Comparison of ENCODE assay signal across 9 cellular contexts in genomic region chr9:6049798-6050197, GRCh38. TPM values are rescaled to one million over a fixed set of nuclear protein-coding genes. Genes with fewer than 3 reads are reported as not detected.
DNase-seq lines count a peak whose midpoint lies in the region; ATAC-seq, FAIRE-seq and TF ChIP-seq lines count a peak whose summit lies in the region.
"Had no signal": no experiment of that assay in that cellular context is flagged by ENCODE, and none has a peak within 500 bp of the region (broad histone marks: within the 10 kb centered on the region; RNA-seq: fewer than 3 reads in every experiment).

No MANE protein-coding gene starts in this region.

- CTCF ChIA-PET in CD4-positive, alpha-beta memory T cell (lab: Charles Lee; ENCODE audit: partially characterized antibody) = interaction anchor here (1.0 to 2.2 kb wide), 3 partner anchors 26 to 251 kb away, joined by 3 to 9 read pairs (median 4); no protein-coding TSS in a partner anchor
- CTCF ChIA-PET in K562 (lab: Yijun Ruan, JAX; ENCODE audit: low intra/inter-chr PET ratio) = no interaction called here

- H3K27ac Mint-ChIP-seq in CD4-positive, alpha-beta memory T cell = peak overlapping the region in 1 of 7 donors; percentile 61
- H3K27ac Mint-ChIP-seq in progenitor cell of endocrine pancreas = no peak overlapping the region

- no peaks in the 10 kb centered on the region for H3K36me3 ChIP-seq in CD4-positive, alpha-beta memory T cell (ENCODE audit: insufficient read depth, low read length)
- H3K36me3 ChIP-seq in K562 (ENCODE audit: control insufficient read depth, insufficient read depth, low read length) (no peaks in the 10 kb centered on the region), pancreas (no peaks in the 10 kb centered on the region)

- no peaks in the 10 kb centered on the region for H3K9me1 ChIP-seq in K562 (ENCODE audit: control insufficient read depth, insufficient read depth, low read length)

- H3K27ac ChIP-seq in CD4-positive, alpha-beta memory T cell (ENCODE audit: low read depth, low read length) = no peak overlapping the region
- no peak overlapping the region for H3K27ac ChIP-seq in K562 (ENCODE audit: extremely low read depth, low read depth, low read length)
- H3K27ac ChIP-seq in pancreas = no peak overlapping the region

- H3K9ac ChIP-seq in K562 (ENCODE audit: insufficient read depth in 1 of 2, low read depth in 2 of 2, low read length in 2 of 2) = no peak overlapping the region

- TF ChIP-seq RAD21 in Ishikawa (IDR thresholded peaks at IDR 0.05; ENCODE audit: low read depth) = peak; percentile 53
- TF ChIP-seq RAD21 in K562 (CRISPR knock-in tag; conservative IDR thresholded peaks at IDR 0.05 in 1 of 2, IDR thresholded peaks at IDR 0.05 in 1 of 2) = peak in 1 of 2 experiments; percentile 69; a peak in 2 of 4 replicates

- TF ChIP-seq EP300 in Ishikawa (IDR thresholded peaks at IDR 0.05; ENCODE audit: borderline replicate concordance) (no peak), K562 (IDR thresholded peaks at IDR 0.05; ENCODE audit: low read length) (no peak)

- no peaks in the 10 kb centered on the region for H3K9me3 Mint-ChIP-seq in CD4-positive, alpha-beta memory T cell
- H3K9me3 Mint-ChIP-seq in progenitor cell of endocrine pancreas (ENCODE audit: low read depth) = no peaks in the 10 kb centered on the region

- peaks cover under 1% of the 10 kb centered on the region for H3K27me3 ChIP-seq in CD4-positive, alpha-beta memory T cell (ENCODE audit: insufficient read depth, low read length)
- H3K27me3 ChIP-seq in K562 (ENCODE audit: control insufficient read depth in 2 of 2, insufficient read depth in 2 of 2, low read length in 2 of 2) (peaks cover 0 to 17% of the 10 kb centered on the region in 2 experiments; a peak in 2 of 5 replicates), pancreas (no peaks in the 10 kb centered on the region)

- POLR2A ChIA-PET in CD4-positive, alpha-beta memory T cell (lab: Charles Lee; ENCODE audit: partially characterized antibody) = no interaction called here
- POLR2A ChIA-PET in K562 (lab: Yijun Ruan, JAX) = no interaction called here

- no peaks in the 10 kb centered on the region for H4K20me1 ChIP-seq in K562 (replicated peaks; ENCODE audit: control insufficient read depth, insufficient read depth, low read length)

- no peaks in the 10 kb centered on the region for H3K4me1 ChIP-seq in CD4-positive, alpha-beta memory T cell (ENCODE audit: insufficient read depth, low read length)
- H3K4me1 ChIP-seq in K562 (replicated peaks in 1 of 2; ENCODE audit: control insufficient read depth in 2 of 2, insufficient read depth in 2 of 2, low read length in 2 of 2) (no peaks in the 10 kb centered on the region), pancreas (peaks cover 0 to 4% (median 2%) of the 10 kb centered on the region in 3 donors)

- H3K79me2 ChIP-seq in K562 (ENCODE audit: control insufficient read depth, insufficient read depth, low read length) = no peaks in the 10 kb centered on the region

- H3K9me3 ChIP-seq in CD4-positive, alpha-beta memory T cell (ENCODE audit: control insufficient read depth in 1 of 2, low read length in 2 of 2) = no peaks in the 10 kb centered on the region
- H3K9me3 ChIP-seq in K562 (replicated peaks; ENCODE audit: control insufficient read depth, insufficient read depth, low read depth, low read length) = no peaks in the 10 kb centered on the region
- H3K9me3 ChIP-seq in pancreas = no peaks in the 10 kb centered on the region

- 0% methylated on average over 1 of the region's 1 CpG for WGBS in K562 (ENCODE audit: insufficient coverage, low coverage, missing lambda C conversion rate)
- WGBS in pancreas, 2 donors = 33 to 38% methylated on average over 1 of the region's 1 CpG

- H3K4me3 ChIP-seq in CD4-positive, alpha-beta memory T cell (ENCODE audit: low read length in 2 of 2) = no peak overlapping the region
- H3K4me3 ChIP-seq in K562 (no peak overlapping the region), pancreas (no peak overlapping the region)

- intact Hi-C loops in CD4-positive, alpha-beta memory T cell (cut with micrococcal nuclease) = no loop called here
- intact Hi-C loops in K562 (cut with micrococcal nuclease) (loop anchor here (5.0 kb wide), 1 partner anchor 252 kb away; no protein-coding TSS in a partner anchor), pancreas (cut with DNase I) (loop anchor here in 2 of 3 donors (5.0 to 10.0 kb wide), 3 partner anchors 162 to 258 kb away; no protein-coding TSS in a partner anchor), Right ventricle myocardium superior (cut with DNase I) (loop anchor here (5.0 kb wide), 1 partner anchor 162 kb away; no protein-coding TSS in a partner anchor)

- DNase-seq in CD4-positive, alpha-beta memory T cell = peak in 3 of 5 donors; percentile 6 to 12 (median 12)
- peak; percentile 11 to 54 (median 17) for DNase-seq in K562 (ENCODE audit: extremely low read depth in 1 of 4, low spot score in 3 of 4)
- peak in 1 of 6 donors; percentile 23 for DNase-seq in pancreas
- DNase-seq in progenitor cell of endocrine pancreas (ENCODE audit: low spot score, unreplicated experiment) = no peak
- no peak for DNase-seq in Right ventricle myocardium superior
- no peak for DNase-seq in amniotic stem cell (lab: John Stamatoyannopoulos, UW)

- no TSS peak for BruUV-seq in K562 (replicated peaks; lab: Mats Ljungman, UMichigan)

- TF ChIP-seq POLR2A in K562 (conservative IDR thresholded peaks at IDR 0.05) = no peak

- TF ChIP-seq CTCF in K562 (IDR thresholded peaks at IDR 0.05 in 2 of 3, conservative IDR thresholded peaks at IDR 0.05 in 1 of 3; ENCODE audit: insufficient read depth in 2 of 3, low read depth in 1 of 3, low read length in 3 of 3) (peak; percentile 53 to 59 (median 55)), pancreas (IDR thresholded peaks at IDR 0.05) (peak in 2 of 4 donors; percentile 14 to 18), progenitor cell of endocrine pancreas (IDR thresholded peaks at IDR 0.05; ENCODE audit: unreplicated experiment) (no peak)

- ATAC-seq in GM18868 (IDR thresholded peaks at IDR 0.05; ENCODE audit: unreplicated experiment) (peak; percentile 69), K562 (peak; percentile 77), pancreas (peak; percentile 31 to 69 (median 51)), Right ventricle myocardium superior (ENCODE audit: poor library complexity) (no peak)
- ATAC-seq: Panc1 had no signal

- no peaks in the 10 kb centered on the region for H3K36me3 Mint-ChIP-seq in CD4-positive, alpha-beta memory T cell
- no peaks in the 10 kb centered on the region for H3K36me3 Mint-ChIP-seq in progenitor cell of endocrine pancreas (ENCODE audit: insufficient read depth)

- in situ Hi-C loops in K562 (cut with MboI) = loop anchor here (5.0 to 25.0 kb wide), 3 partner anchors 167 to 513 kb away; no protein-coding TSS in a partner anchor

- no peak overlapping the region for H2AFZ ChIP-seq in K562 (ENCODE audit: low read depth, low read length)

- peaks cover 8% of the 10 kb centered on the region in 2 donors for H3K27me3 Mint-ChIP-seq in CD4-positive, alpha-beta memory T cell
- H3K27me3 Mint-ChIP-seq in progenitor cell of endocrine pancreas = no peaks in the 10 kb centered on the region

- no peak overlapping the region for H3K4me2 ChIP-seq in K562 (ENCODE audit: insufficient read depth, low read length)

- FAIRE-seq in K562 (lab: Jason Lieb, UNC) (peak; percentile 46), pancreas (lab: Jason Lieb, UNC) (no peak)

- peaks cover 3 to 12% (median 4%) of the 10 kb centered on the region in 4 donors for H3K4me1 Mint-ChIP-seq in CD4-positive, alpha-beta memory T cell
- H3K4me1 Mint-ChIP-seq in progenitor cell of endocrine pancreas (ENCODE audit: low read depth) = peaks cover 2% of the 10 kb centered on the region

- H3K4me3 Mint-ChIP-seq in CD4-positive, alpha-beta memory T cell = no peak overlapping the region
- H3K4me3 Mint-ChIP-seq in progenitor cell of endocrine pancreas (ENCODE audit: low read depth) = no peak overlapping the region

TF ChIP-seq in Ishikawa, 13 proteins besides CTCF, POLR2A, EP300 and RAD21 (continues in another document):
- no peak for TF ChIP-seq USF1 (IDR thresholded peaks at IDR 0.05)

RNA-seq across cellular contexts. Expression of gene RANBP6, which starts 34.4 kb away (rescaled TPM):
- 10 to 100 TPM; 36.0 to 36.7 TPM for total RNA-seq in CD4-positive, alpha-beta memory T cell
- 10 to 100 TPM; 20.4 to 24.7 TPM for polyA plus RNA-seq in CD4-positive, alpha-beta memory T cell
- 6.1 and 24.3 TPM in 2 replicates for total RNA-seq in K562 (2011; cell fraction: chromatin; rRNA removed; ENCODE audit: low replicate concordance)
- total RNA-seq in K562 (2011; cell fraction: nucleolus; rRNA removed) = 4.7 and 8.7 TPM in 2 replicates
- total RNA-seq in K562 (2011; cell fraction: nucleoplasm; rRNA removed) = 11.1 TPM in 2 replicates
- total RNA-seq in K562 (2014; rRNA removed) (9.0 and 11.0 TPM in 2 replicates), K562 (2014; rRNA removed; fragmentation: Illumina TruSeq; extraction: Trizol) (19.9 and 20.3 TPM in 2 replicates), K562 (2015; rRNA removed; fragmentation: Illumina TruSeq; extraction: Trizol) (16.4 and 16.7 TPM in 2 replicates), K562 (2021) (11.5 and 11.7 TPM in 2 replicates), pancreas (1 to 10 TPM; 3.9 to 8.7 (median 5.1) TPM), progenitor cell of endocrine pancreas (20.2 and 20.8 TPM in 2 replicates), Right ventricle myocardium superior (20.5 TPM)
- polyA plus RNA-seq in K562 (2011; rRNA removed) (15.2 and 18.3 TPM in 2 replicates), K562 (2014; fragmentation: Illumina TruSeq; extraction: Trizol) (10.4 and 11.2 TPM in 2 replicates), K562 (2014; fragmentation: Nextera tagmentation; extraction: Ambion mirVana) (10 to 100 TPM; 10.7 to 15.9 TPM), K562 (2014; rRNA removed) (10.4 and 10.7 TPM in 2 replicates), pancreas (1 to 10 TPM; 2.9 to 9.4 TPM)
- 2.7 and 6.4 TPM in 2 replicates for polyA plus RNA-seq in K562 (2011; cell fraction: cytosol; rRNA removed)
- polyA plus RNA-seq in K562 (2011; cell fraction: nucleus; rRNA removed) = 5.3 and 9.4 TPM in 2 replicates
- polyA plus RNA-seq in K562 (2012) = 7.8 and 10.6 TPM in 2 replicates
- 21.5 and 22.4 TPM in 2 replicates for polyA minus RNA-seq in K562 (2011; rRNA and poly(A)+ RNA removed)
- polyA minus RNA-seq in K562 (2011; cell fraction: cytosol; rRNA and poly(A)+ RNA removed) = 8.2 and 9.4 TPM in 2 replicates
- 8.5 and 18.0 TPM in 2 replicates for polyA minus RNA-seq in K562 (2011; cell fraction: nucleus; rRNA and poly(A)+ RNA removed)

Comparison
In these comparisons a context has a peak if more than half of its experiments do, and no peak if none do; other contexts are left out.
1. DNase-seq: peak in CD4-positive, alpha-beta memory T cell (3 of 5) and K562 (4 of 4); none in progenitor cell of endocrine pancreas (single experiment), Right ventricle myocardium superior (single experiment) and amniotic stem cell (single experiment).